8 cellular contexts compared by ENCODE assay signal in the genomic region with DNA sequence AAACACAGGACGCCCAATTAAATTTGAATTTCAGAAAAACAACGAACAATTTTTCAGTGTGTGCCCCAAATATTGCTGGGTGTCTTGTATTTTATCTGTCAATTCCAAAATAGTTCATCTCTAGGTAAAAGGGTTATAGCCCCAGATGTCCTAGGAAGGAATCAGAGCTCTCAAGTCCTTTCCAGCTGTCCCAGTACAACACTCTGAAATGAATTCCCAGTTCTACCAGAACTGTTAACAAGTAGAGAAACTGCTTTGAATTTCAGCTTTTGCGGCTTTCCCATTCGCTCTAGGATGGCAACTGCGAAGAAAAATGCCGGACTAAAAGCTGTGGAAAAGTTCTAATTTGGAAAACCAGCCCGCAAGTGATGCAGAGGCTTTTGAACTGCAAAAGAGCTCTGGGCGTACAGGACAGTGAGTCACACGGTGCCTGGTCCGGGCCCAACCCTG. TPM values are rescaled to one million over a fixed set of nuclear protein-coding genes. Genes with fewer than 3 reads are reported as not detected.
A peak's percentile ranks its signal among the peaks of the same experiment; 100 is the strongest.
DNase-seq lines count a peak whose midpoint lies in the region; ATAC-seq and TF ChIP-seq lines count a peak whose summit lies in the region.

No MANE protein-coding gene starts in this region.

- H3K9me3 Mint-ChIP-seq in activated naive CD4-positive, alpha-beta T cell treated with anti-CD3 and anti-CD28 coated beads, Interleukin-2, amount 10 ng/mL, durations not matched to agents 7 days and 5 days: no peaks in the 10 kb centered on the region

- CTCF ChIA-PET in activated naive CD4-positive, alpha-beta T cell treated with anti-CD3 and anti-CD28 coated beads, Interleukin-2, amount 10 ng/mL, durations not matched to agents 7 days and 5 days (lab: Charles Lee): no interaction called here

- H3K27ac ChIP-seq in brain microvascular endothelial cell (no peak overlapping the region), mesodermal cell (ENCODE audit: low read depth, low read length, severe bottlenecking) (peak overlapping the region; percentile 69), urinary bladder (ENCODE audit: low read depth) (no peak overlapping the region)

- H3K4me1 ChIP-seq in mesodermal cell (ENCODE audit: control insufficient read depth, insufficient read depth, low read length, poor library complexity, severe bottlenecking) (peaks cover 21% of the 10 kb centered on the region), urinary bladder (ENCODE audit: insufficient read depth) (peaks cover 5% of the 10 kb centered on the region)

- peak overlapping the region; percentile 89 for H3K4me3 Mint-ChIP-seq in activated naive CD4-positive, alpha-beta T cell treated with anti-CD3 and anti-CD28 coated beads, Interleukin-2, amount 10 ng/mL, durations not matched to agents 7 days and 5 days

- DNase-seq in activated naive CD4-positive, alpha-beta T cell treated with anti-CD3 and anti-CD28 coated beads, Interleukin-2, amount 10 ng/mL, durations not matched to agents 7 days and 5 days: no peak
- DNase-seq in activated naive CD4-positive, alpha-beta T cell treated with Interleukin-2 at 50 U/mL for 16 hours: no peak
- no peak for DNase-seq in brain microvascular endothelial cell
- DNase-seq in DMS114 treated with DMSO at 0.1 percent for 48 hours (lab: John Stamatoyannopoulos, UW; ENCODE audit: unreplicated experiment): no peak
- DNase-seq in NCI-H187 treated with DMSO at 0.1 percent for 48 hours (lab: John Stamatoyannopoulos, UW): no peak

- ATAC-seq in HG02981 (IDR thresholded peaks at IDR 0.05; ENCODE audit: unreplicated experiment): no peak

- peaks cover 38% of the 10 kb centered on the region for H3K4me1 Mint-ChIP-seq in activated naive CD4-positive, alpha-beta T cell treated with anti-CD3 and anti-CD28 coated beads, Interleukin-2, amount 10 ng/mL, durations not matched to agents 7 days and 5 days

- in situ Hi-C loops in brain microvascular endothelial cell (cut with HindIII; ENCODE audit: low pct_ligation_motif_present, low sequenced_read_pairs): no loop called here

- H3K36me3 ChIP-seq in brain microvascular endothelial cell (replicated peaks): no peaks in the 10 kb centered on the region
- peaks cover 6% of the 10 kb centered on the region for H3K36me3 ChIP-seq in mesodermal cell (ENCODE audit: control insufficient read depth, insufficient read depth, low read length)
- no peaks in the 10 kb centered on the region for H3K36me3 ChIP-seq in urinary bladder (ENCODE audit: insufficient read depth)

- peaks cover 20% of the 10 kb centered on the region for H3K27me3 Mint-ChIP-seq in activated naive CD4-positive, alpha-beta T cell treated with anti-CD3 and anti-CD28 coated beads, Interleukin-2, amount 10 ng/mL, durations not matched to agents 7 days and 5 days

- no peak for TF ChIP-seq CTCF in brain microvascular endothelial cell (IDR thresholded peaks at IDR 0.05; ENCODE audit: low read depth, low read length, missing control alignments)

- no peaks in the 10 kb centered on the region for H3K27me3 ChIP-seq in brain microvascular endothelial cell (replicated peaks)

- WGBS in mesodermal cell (ENCODE audit: insufficient coverage in 2 of 2), 2 experiments: 54 to 59% methylated on average over 9 of the region's 10 CpGs
- WGBS in urinary bladder: 45% methylated on average over 10 of the region's 10 CpGs

- H3K4me3 ChIP-seq in brain microvascular endothelial cell (ENCODE audit: low read depth, low read length): peak overlapping the region; percentile 98
- H3K4me3 ChIP-seq in mesodermal cell (ENCODE audit: extremely low read depth, insufficient read depth, low read length, poor library complexity, severe bottlenecking): peak overlapping the region; percentile 92
- H3K4me3 ChIP-seq in urinary bladder (ENCODE audit: low read depth, low read length): peak overlapping the region; percentile 20

- H3K9me3 ChIP-seq in mesodermal cell (ENCODE audit: control insufficient read depth, low read length): no peaks in the 10 kb centered on the region

- H3K36me3 Mint-ChIP-seq in activated naive CD4-positive, alpha-beta T cell treated with anti-CD3 and anti-CD28 coated beads, Interleukin-2, amount 10 ng/mL, durations not matched to agents 7 days and 5 days: peaks cover 29% of the 10 kb centered on the region

- peak overlapping the region; percentile 73 for H3K27ac Mint-ChIP-seq in activated naive CD4-positive, alpha-beta T cell treated with anti-CD3 and anti-CD28 coated beads, Interleukin-2, amount 10 ng/mL, durations not matched to agents 7 days and 5 days

RNA-seq across cellular contexts. Expression of a gene that starts 0.5 kb away (rescaled TPM):
- polyA plus RNA-seq in mesodermal cell (2013, experiment 1 of 2): 35.2 TPM
- polyA plus RNA-seq in mesodermal cell (2013, experiment 2 of 2): 33.8 TPM
- 121 TPM for total RNA-seq in urinary bladder
- polyA plus RNA-seq in urinary bladder: 29.3 TPM

Comparison
In these comparisons a context has a peak if more than half of its experiments do, and no peak if none do; other contexts are left out.
1. H3K4me3 ChIP-seq: peak in every context shown above with its lines; median percentile 98 in brain microvascular endothelial cell; 92 in mesodermal cell; 20 in urinary bladder.